25 cellular contexts compared by ENCODE assay signal in the genomic region with DNA sequence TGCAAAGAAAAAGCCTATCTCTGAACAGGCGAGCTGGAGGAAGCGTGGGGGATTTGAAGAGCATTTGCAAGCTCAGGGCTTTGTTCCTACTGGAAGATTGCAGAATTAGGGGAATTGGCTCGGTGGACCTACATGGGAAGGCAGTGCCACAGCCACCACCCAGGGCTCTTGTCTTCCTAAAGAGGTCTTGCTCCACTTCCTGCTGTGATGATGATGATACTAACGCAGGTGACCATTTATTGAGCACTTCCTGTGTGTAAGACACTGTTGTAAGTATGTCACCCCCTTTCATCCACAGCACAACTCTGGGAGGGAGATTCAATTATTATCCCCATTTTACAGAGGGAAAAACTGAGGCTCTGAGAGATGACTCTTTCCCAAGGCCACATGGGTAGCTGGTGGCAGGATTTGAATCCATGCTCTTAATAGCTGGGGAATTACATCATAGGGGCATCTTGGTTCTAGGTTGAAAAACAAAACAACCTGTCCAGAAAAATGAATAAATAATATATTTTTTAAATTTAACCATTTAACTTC. TPM values are rescaled to one million over a fixed set of nuclear protein-coding genes. Genes with fewer than 3 reads are reported as not detected.
"Had no signal": no experiment of that assay in that cellular context is flagged by ENCODE, and none has a peak within 500 bp of the region (broad histone marks: within the 10 kb centered on the region; RNA-seq: fewer than 3 reads in every experiment).

No MANE protein-coding gene starts in this region.

- H3K9me3 ChIP-seq: adrenal gland, breast epithelium, Peyer's patch, SJSA1 had no signal

- H3K36me3 ChIP-seq: adrenal gland, breast epithelium, Peyer's patch, SJSA1 had no signal

- H3K27me3 ChIP-seq: adrenal gland, breast epithelium, Peyer's patch, SJSA1 had no signal

- H3K27me3 Mint-ChIP-seq: activated naive CD8-positive, alpha-beta T cell treated with anti-CD3 and anti-CD28 coated beads, Interleukin-2, amount 10 ng/mL, durations not matched to agents 7 days and 5 days had no signal

- H3K4me1 ChIP-seq: adrenal gland, breast epithelium, Peyer's patch, SJSA1 had no signal

- H3K27ac Mint-ChIP-seq: activated CD8-positive, alpha-beta T cell treated with anti-CD3 and anti-CD28 coated beads for 36 hours; activated naive CD8-positive, alpha-beta T cell treated with anti-CD3 and anti-CD28 coated beads, Interleukin-2, amount 10 ng/mL, durations not matched to agents 7 days and 5 days; T-helper 2 cell treated with Interferon-gamma antibody and Interleukin-4, amounts not matched to agents 5 μg/mL and 100 μg/mL, for 36 hours had no signal

- H3K9me3 Mint-ChIP-seq: activated CD8-positive, alpha-beta T cell treated with anti-CD3 and anti-CD28 coated beads for 36 hours; activated naive CD8-positive, alpha-beta T cell treated with anti-CD3 and anti-CD28 coated beads, Interleukin-2, amount 10 ng/mL, durations not matched to agents 7 days and 5 days; T-helper 2 cell treated with Interferon-gamma antibody and Interleukin-4, amounts not matched to agents 5 μg/mL and 100 μg/mL, for 36 hours had no signal

- H3K4me3 ChIP-seq: adrenal gland, breast epithelium, Peyer's patch, SJSA1 had no signal

- H3K27ac ChIP-seq: adrenal gland, breast epithelium, SJSA1 had no signal

- H3K4me3 Mint-ChIP-seq: activated CD8-positive, alpha-beta T cell treated with anti-CD3 and anti-CD28 coated beads for 36 hours; activated naive CD8-positive, alpha-beta T cell treated with anti-CD3 and anti-CD28 coated beads, Interleukin-2, amount 10 ng/mL, durations not matched to agents 7 days and 5 days; T-helper 2 cell treated with Interferon-gamma antibody and Interleukin-4, amounts not matched to agents 5 μg/mL and 100 μg/mL, for 36 hours had no signal

- DNase-seq: activated CD4-positive, alpha-beta T cell treated with anti-CD3 and anti-CD28 coated beads for 4 hours; activated CD8-positive, alpha-beta memory T cell treated with anti-CD3 and anti-CD28 coated beads, Interleukin-2, amount 50 U/mL, for 4 hours; activated CD8-positive, alpha-beta T cell treated with anti-CD3 and anti-CD28 coated beads for 36 hours; activated naive CD4-positive, alpha-beta T cell treated with anti-CD3 and anti-CD28 coated beads, Interleukin-2, amount 50 U/mL, for 16 hours; activated naive CD8-positive, alpha-beta T cell treated with anti-CD3 and anti-CD28 coated beads, Interleukin-2, amount 10 ng/mL, durations not matched to agents 7 days and 5 days; activated T-cell treated with anti-CD3 and anti-CD28 coated beads, Interleukin-2, amount 50 U/mL, for 1 hour; adrenal gland; KG1; NCI-H1092; NCI-H1930; NCI-H2107; NCI-H2171 treated with DMSO at 0.1 percent for 48 hours; NCI-H226; NCI-H526 treated with DMSO at 0.1 percent for 48 hours; NK-92 treated with Interleukin-12 subunit alpha and Interleukin-12 subunit beta, amount 100 ng/mL, for 24 hours; Peyer's patch; Right ventricle myocardium superior; SW 1271 had no signal

- H3K36me3 Mint-ChIP-seq: activated naive CD8-positive, alpha-beta T cell treated with anti-CD3 and anti-CD28 coated beads, Interleukin-2, amount 10 ng/mL, durations not matched to agents 7 days and 5 days had no signal

- ATAC-seq: activated CD4-positive, CD25-positive, alpha-beta regulatory T cell treated with anti-CD3 and anti-CD28 coated beads, Interleukin-2, amount 50 U/mL, for 24 hours; activated CD8-positive, alpha-beta T cell treated with anti-CD3 and anti-CD28 coated beads for 36 hours; SK-N-SH treated with all-trans-retinoic acid at 6 μM for 48 hours had no signal

RNA-seq across cellular contexts. Expression of gene BMP7, which starts 41.2 kb away (rescaled TPM):
- total RNA-seq: activated CD8-positive, alpha-beta T cell treated with anti-CD3 and anti-CD28 coated beads for 36 hours; activated naive CD8-positive, alpha-beta T cell treated with anti-CD3 and anti-CD28 coated beads, Interleukin-2, amount 10 ng/mL, durations not matched to agents 7 days and 5 days; LHCN-M2; SJSA1; T-helper 1 cell treated with Interleukin-12 subunit alpha and Interleukin-12 subunit beta and Interleukin-4 antibody, amounts not matched to agents 30 ng/mL and 1 ng/mL, for 36 hours had no signal
